Comparison of ENCODE assay signal across 13 cellular contexts in the genomic region with DNA sequence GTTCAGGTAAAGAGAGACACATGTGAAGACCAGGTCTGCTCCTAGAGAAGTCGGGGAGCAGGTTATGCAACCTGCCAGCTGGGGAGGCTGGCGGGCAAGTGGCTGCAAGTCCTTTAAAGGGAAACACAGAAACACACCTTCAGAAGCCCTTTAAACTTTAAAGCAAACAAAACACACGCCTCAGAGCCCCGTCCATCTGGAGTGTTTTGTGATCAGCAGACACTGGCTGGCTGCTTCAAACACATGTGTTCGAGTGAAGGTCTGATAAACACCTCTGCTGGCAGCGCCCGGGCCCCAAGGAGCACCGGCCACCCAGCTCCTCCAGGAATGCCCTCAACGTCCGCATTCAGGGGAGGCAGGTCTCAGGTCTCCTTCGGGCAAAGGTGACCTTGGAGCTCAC. TPM values are rescaled to one million over a fixed set of nuclear protein-coding genes. Genes with fewer than 3 reads are reported as not detected.
DNase-seq lines count a peak whose midpoint lies in the region; ATAC-seq, FAIRE-seq and TF ChIP-seq lines count a peak whose summit lies in the region.
"Had no signal": no experiment of that assay in that cellular context is flagged by ENCODE, and none has a peak within 500 bp of the region (broad histone marks: within the 10 kb centered on the region; RNA-seq: fewer than 3 reads in every experiment).

No MANE protein-coding gene starts in this region.

- H3K14ac ChIP-seq in mesenchymal stem cell (ENCODE audit: low read length in 2 of 2): no peak overlapping the region

- no peak overlapping the region for H4K8ac ChIP-seq in mesenchymal stem cell (ENCODE audit: low read length)

- H3K4ac ChIP-seq in mesenchymal stem cell (ENCODE audit: low read depth in 1 of 2, low read length in 2 of 2): no peak overlapping the region

- no peak for ATAC-seq in GM19395 (IDR thresholded peaks at IDR 0.05; ENCODE audit: unreplicated experiment)

- H2AFZ ChIP-seq in astrocyte (ENCODE audit: low read depth, low read length): no peak overlapping the region
- no peak overlapping the region for H2AFZ ChIP-seq in mesenchymal stem cell (ENCODE audit: low read depth, low read length)

- TF ChIP-seq CTCF in astrocyte (IDR thresholded peaks at IDR 0.05; ENCODE audit: insufficient read depth, low read depth, low read length): no peak

- 63% methylated on average over 11 of the region's 11 CpGs for WGBS in mesenchymal stem cell

- no peak overlapping the region for H3K23ac ChIP-seq in mesenchymal stem cell (ENCODE audit: low read length in 2 of 2)

- no peaks in the 10 kb centered on the region for H3K9me3 Mint-ChIP-seq in astrocyte (ENCODE audit: unreplicated experiment)
- H3K9me3 Mint-ChIP-seq: activated naive CD4-positive, alpha-beta T cell treated with anti-CD3 and anti-CD28 coated beads for 36 hours; stimulated activated naive CD8-positive, alpha-beta T cell treated with anti-CD3 and anti-CD28 coated beads, Interleukin-15, Interleukin-2, amounts not matched to agents 100 ng/mL and 50 ng/mL, for 24 hours had no signal

- no peak overlapping the region for H2BK5ac ChIP-seq in mesenchymal stem cell (ENCODE audit: low read depth, low read length, poor library complexity, severe bottlenecking)

- H3K27ac ChIP-seq in astrocyte (ENCODE audit: low read depth, low read length) (no peak overlapping the region), mesenchymal stem cell (ENCODE audit: low read length, poor library complexity, severe bottlenecking) (peak overlapping the region; percentile 37)

- no peak overlapping the region for H3K4me3 Mint-ChIP-seq in astrocyte (ENCODE audit: unreplicated experiment)
- H3K4me3 Mint-ChIP-seq: activated naive CD4-positive, alpha-beta T cell treated with anti-CD3 and anti-CD28 coated beads for 36 hours; stimulated activated naive CD8-positive, alpha-beta T cell treated with anti-CD3 and anti-CD28 coated beads, Interleukin-15, Interleukin-2, amounts not matched to agents 100 ng/mL and 50 ng/mL, for 24 hours had no signal

- no peak overlapping the region for H2BK12ac ChIP-seq in mesenchymal stem cell (ENCODE audit: low read length in 2 of 2)

- no peak overlapping the region for H2BK120ac ChIP-seq in mesenchymal stem cell (ENCODE audit: low read depth, low read length)

- H3K4me3 ChIP-seq in astrocyte (ENCODE audit: insufficient read depth, low read depth, low read length): no peak overlapping the region
- H3K4me3 ChIP-seq in mesenchymal stem cell (ENCODE audit: insufficient read depth in 1 of 2, low read depth in 1 of 2, low read length in 2 of 2): no peak overlapping the region

- no peak overlapping the region for H3K9ac ChIP-seq in astrocyte (ENCODE audit: low read length)
- no peak overlapping the region for H3K9ac ChIP-seq in mesenchymal stem cell (ENCODE audit: low read length)

- H3K9me3 ChIP-seq in astrocyte (ENCODE audit: insufficient read depth, low read depth, low read length): no peaks in the 10 kb centered on the region
- H3K9me3 ChIP-seq in mesenchymal stem cell (ENCODE audit: control insufficient read depth, low read length): no peaks in the 10 kb centered on the region

- no peak overlapping the region for H4K91ac ChIP-seq in mesenchymal stem cell (ENCODE audit: low read length)

- H3K79me1 ChIP-seq in mesenchymal stem cell (replicated peaks; ENCODE audit: low read length, poor library complexity, severe bottlenecking): peaks cover 21% of the 10 kb centered on the region

- H3K27me3 Mint-ChIP-seq in astrocyte (ENCODE audit: low read depth, unreplicated experiment): peaks cover 6% of the 10 kb centered on the region
- H3K27me3 Mint-ChIP-seq: stimulated activated naive CD8-positive, alpha-beta T cell treated with anti-CD3 and anti-CD28 coated beads, Interleukin-15, Interleukin-2, amounts not matched to agents 100 ng/mL and 50 ng/mL, for 24 hours had no signal

- no peaks in the 10 kb centered on the region for H3K36me3 Mint-ChIP-seq in astrocyte (ENCODE audit: low read depth, unreplicated experiment)

- no peak overlapping the region for H3K18ac ChIP-seq in mesenchymal stem cell (ENCODE audit: low read depth in 1 of 2, low read length in 2 of 2)

- DNase-seq in A172 (ENCODE audit: low spot score) (peak; percentile 43), HPDE6-E6E7 (ENCODE audit: extremely low spot score) (peak; percentile 79), astrocyte (ENCODE audit: low read depth) (no peak), mesenchymal stem cell (no peak), erythroblast (lab: John Stamatoyannopoulos, UW) (no peak), T1000 (lab: John Stamatoyannopoulos, UW) (no peak), GM19238 (ENCODE audit: insufficient read length, low spot score) (no peak)
- DNase-seq: activated naive CD4-positive, alpha-beta T cell treated with anti-CD3 and anti-CD28 coated beads for 36 hours; NCI-H1694; SHP77; stimulated activated CD4-positive, alpha-beta T cell treated with anti-CD3 and anti-CD28 coated beads, Interleukin-12 subunit alpha, Interleukin-12 subunit beta, amount 100 ng/mL, for 4 hours had no signal

- H3K27ac Mint-ChIP-seq in astrocyte (ENCODE audit: unreplicated experiment): no peak overlapping the region
- H3K27ac Mint-ChIP-seq: activated naive CD4-positive, alpha-beta T cell treated with anti-CD3 and anti-CD28 coated beads for 36 hours; stimulated activated naive CD8-positive, alpha-beta T cell treated with anti-CD3 and anti-CD28 coated beads, Interleukin-15, Interleukin-2, amounts not matched to agents 100 ng/mL and 50 ng/mL, for 24 hours had no signal

- peaks cover 9% of the 10 kb centered on the region for H3K4me1 Mint-ChIP-seq in astrocyte (ENCODE audit: low read depth, unreplicated experiment)

- FAIRE-seq in astrocyte (lab: Jason Lieb, UNC): no peak

- H3K27me3 ChIP-seq in astrocyte (ENCODE audit: insufficient read depth, low read length): no peaks in the 10 kb centered on the region
- H3K27me3 ChIP-seq in mesenchymal stem cell (ENCODE audit: control insufficient read depth in 1 of 2, insufficient read depth in 1 of 2, low read length in 2 of 2): peaks cover 0 to 21% of the 10 kb centered on the region in 2 experiments

- peaks cover 2% of the 10 kb centered on the region for H3K79me2 ChIP-seq in astrocyte (ENCODE audit: insufficient read depth, low read length)

- no peak overlapping the region for H2AK5ac ChIP-seq in mesenchymal stem cell (ENCODE audit: low read length, severe bottlenecking)

- no peaks in the 10 kb centered on the region for H4K20me1 ChIP-seq in astrocyte (ENCODE audit: insufficient read depth, low read length)

- H3K36me3 ChIP-seq in astrocyte (ENCODE audit: insufficient read depth, low read length) (no peaks in the 10 kb centered on the region), mesenchymal stem cell (ENCODE audit: control insufficient read depth in 1 of 2, insufficient read depth in 2 of 2, low read depth in 1 of 2, low read length in 2 of 2) (peaks cover 0 to 50% of the 10 kb centered on the region in 2 experiments)

- peak overlapping the region; percentile 45 for H3K4me2 ChIP-seq in astrocyte (ENCODE audit: low read length)
- H3K4me2 ChIP-seq in mesenchymal stem cell (ENCODE audit: low read length, poor library complexity, severe bottlenecking): no peak overlapping the region

- TF ChIP-seq POLR2A in erythroblast (IDR thresholded peaks at IDR 0.05; ENCODE audit: low read length): no peak

- peaks cover 9% of the 10 kb centered on the region for H3K4me1 ChIP-seq in astrocyte (ENCODE audit: insufficient read depth, low read length)
- peaks cover 38% of the 10 kb centered on the region for H3K4me1 ChIP-seq in mesenchymal stem cell (ENCODE audit: control insufficient read depth, insufficient read depth, low read depth, low read length)

- no peak overlapping the region for H2BK15ac ChIP-seq in mesenchymal stem cell (ENCODE audit: low read depth, poor library complexity, severe bottlenecking)

RNA-seq across cellular contexts. Expression of gene RIPK4, which starts 15.2 kb away (rescaled TPM):
- 0.07 and 0.55 TPM in 2 replicates for total RNA-seq in A172 (2014; rRNA removed; shearing (Covaris generic))
- total RNA-seq in astrocyte: 1.1 and 1.8 TPM in 2 replicates
- polyA plus RNA-seq in mesenchymal stem cell (2013, experiment 1 of 2): not detected
- polyA plus RNA-seq in mesenchymal stem cell (2013, experiment 2 of 2): not detected

Comparison
In these comparisons a context has a peak if more than half of its experiments do, and no peak if none do; other contexts are left out.
1. DNase-seq: peak in A172 (single experiment) and HPDE6-E6E7 (single experiment); none in astrocyte (single experiment), mesenchymal stem cell (single experiment), erythroblast (0 of 2), T1000 (single experiment) and GM19238 (single experiment).